ENCODE assay signal across 10 cellular contexts in the genomic region with DNA sequence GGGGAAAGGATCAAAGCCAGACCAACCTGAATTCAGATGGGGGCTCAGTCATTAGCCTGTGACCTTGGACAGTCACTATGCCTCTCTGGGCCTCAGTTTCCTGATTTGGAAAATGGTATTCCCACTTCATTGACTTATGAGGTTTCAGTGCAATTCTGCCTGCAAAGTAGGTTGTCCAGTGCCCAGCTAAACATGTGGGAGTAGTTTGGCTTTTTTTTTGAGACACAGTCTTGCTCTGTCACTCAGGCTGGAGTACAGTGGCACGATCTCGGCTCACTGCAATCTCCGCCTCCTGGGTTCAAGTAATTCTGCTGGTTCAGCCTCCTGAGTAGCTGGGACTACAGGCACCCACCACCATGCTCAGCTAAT. TPM values are rescaled to one million over a fixed set of nuclear protein-coding genes. Genes with fewer than 3 reads are reported as not detected.
A peak's percentile ranks its signal among the peaks of the same experiment; 100 is the strongest.
DNase-seq lines count a peak whose midpoint lies in the region; ATAC-seq and TF ChIP-seq lines count a peak whose summit lies in the region.
"Not testable (repeated sequence)": the region's sequence is repeated elsewhere in the genome, so short reads cannot be mapped to it uniquely, and the experiment has no call there.
"Had no signal": no experiment of that assay in that cellular context is flagged by ENCODE, and none has a peak within 500 bp of the region (broad histone marks: within the 10 kb centered on the region; RNA-seq: fewer than 3 reads in every experiment).

No MANE protein-coding gene starts in this region.

- not testable (repeated sequence) for H3K4me3 ChIP-seq in AG04450 (ENCODE audit: low read depth, low read length); SJSA1; gastroesophageal sphincter; skin epidermis; thymus (ENCODE audit: low read length)
- H3K4me3 ChIP-seq in lower lobe of right lung (peak overlapping the region; percentile 19), osteoblast (ENCODE audit: insufficient read depth, low read length) (peak overlapping the region; percentile 39)

- peak overlapping the region; percentile 51 for H3K4me2 ChIP-seq in osteoblast (ENCODE audit: insufficient read depth, low read length)

- intact Hi-C loops in lower lobe of right lung (cut with DNase I) = not testable (repeated sequence)

- H4K20me1 ChIP-seq in osteoblast (ENCODE audit: insufficient read depth, low read length) = not testable (repeated sequence)

- POLR2A ChIA-PET in AG04450 (lab: Yijun Ruan, JAX) = interaction anchor here (0.6 to 1.3 kb wide), 2 partner anchors 17 to 18 kb away, joined by 3 to 9 read pairs; partner anchors contain the start of gene ENG

- WGBS in gastroesophageal sphincter (ENCODE audit: low coverage in 1 of 2), 2 donors = 69% methylated on average over 3 of the region's 3 CpGs; no CpG with 5 or more reads in 1 of the 2 donors
- WGBS in thymus = 97% methylated on average over 3 of the region's 3 CpGs

- H3K27ac ChIP-seq in AG04450 (ENCODE audit: low read depth, low read length) (peak overlapping the region; percentile 91), SJSA1 (peak overlapping the region; percentile 91), cingulate gyrus (ENCODE audit: low read depth, low read length) (peak overlapping the region; percentile 39), gastroesophageal sphincter (peak overlapping the region in 3 of 4 donors; percentile 82 to 94 (median 86)), lower lobe of right lung (peak overlapping the region; percentile 86), osteoblast (ENCODE audit: low read depth, low read length) (peak overlapping the region; percentile 98), skin epidermis (peak overlapping the region in 20 of 21 experiments; percentile 49 to 92 (median 86)), thymus (ENCODE audit: low read depth) (peak overlapping the region; percentile 15)

- not testable (repeated sequence) for TF ChIP-seq CTCF in AG04450 (IDR thresholded peaks at IDR 0.05; ENCODE audit: low read depth, low read length); gastroesophageal sphincter (IDR thresholded peaks at IDR 0.05); lower lobe of right lung (IDR thresholded peaks at IDR 0.05); osteoblast (IDR thresholded peaks at IDR 0.05; ENCODE audit: extremely low read depth, low read depth, low read length)

- H3K4me1 ChIP-seq in SJSA1 (replicated peaks) = peaks cover 44% of the 10 kb centered on the region
- peaks cover 0 to 85% (median 58%) of the 10 kb centered on the region in 3 donors for H3K4me1 ChIP-seq in gastroesophageal sphincter
- H3K4me1 ChIP-seq in lower lobe of right lung = peaks cover 100% of the 10 kb centered on the region
- H3K4me1 ChIP-seq in osteoblast (ENCODE audit: insufficient read depth, low read length) = peaks cover 73% of the 10 kb centered on the region
- not testable (repeated sequence) for H3K4me1 ChIP-seq in thymus (ENCODE audit: control insufficient read depth, insufficient read depth, low read length)

- H3K36me3 ChIP-seq in SJSA1 (peaks cover 24% of the 10 kb centered on the region), lower lobe of right lung (peaks cover 33% of the 10 kb centered on the region), osteoblast (ENCODE audit: insufficient read depth, low read length) (peaks cover 44% of the 10 kb centered on the region)
- not testable (repeated sequence) for H3K36me3 ChIP-seq in gastroesophageal sphincter; thymus (ENCODE audit: control insufficient read depth, insufficient read depth)

- H3K79me2 ChIP-seq in osteoblast (ENCODE audit: insufficient read depth, low read length) = peaks cover 69% of the 10 kb centered on the region

- H3K9me3 ChIP-seq in AG04450 (ENCODE audit: control insufficient read depth, insufficient read depth, low read length); SJSA1 (replicated peaks); gastroesophageal sphincter; lower lobe of right lung; osteoblast (ENCODE audit: low read depth, low read length); thymus (ENCODE audit: control insufficient read depth): not testable (repeated sequence)

- not testable (repeated sequence) for DNase-seq in AG04450 (ENCODE audit: low read depth, low spot score); SJSA1 (ENCODE audit: low read depth in 1 of 2, low spot score in 2 of 2); lower lobe of right lung
- DNase-seq in osteoblast (ENCODE audit: insufficient read length, low spot score, missing footprints) = peak; percentile 49

- not testable (repeated sequence) for TF ChIP-seq POLR2A in gastroesophageal sphincter (IDR thresholded peaks at IDR 0.05)

- not testable (repeated sequence) for TF ChIP-seq EP300 in gastroesophageal sphincter (IDR thresholded peaks at IDR 0.05)

- not testable (repeated sequence) for ATAC-seq in gastroesophageal sphincter, lower lobe of right lung

- H2AFZ ChIP-seq in osteoblast (ENCODE audit: low read length) = not testable (repeated sequence)

- CTCF ChIA-PET in AG04450 (lab: Charles Lee) = interaction anchor here (0.6 to 1.4 kb wide), 3 partner anchors 33 to 52 kb away, joined by 3 to 5 read pairs (median 3); partner anchors contain the start of gene CDK9

- not testable (repeated sequence) for H3K27me3 ChIP-seq in AG04450 (ENCODE audit: control insufficient read depth, insufficient read depth, low read length); SJSA1 (replicated peaks); gastroesophageal sphincter; lower lobe of right lung (ENCODE audit: low read depth); osteoblast (ENCODE audit: insufficient read depth, low read length); thymus (ENCODE audit: control insufficient read depth, insufficient read depth)

RNA-seq across cellular contexts. Expression of gene ENG, which starts 17.9 kb away (rescaled TPM):
- 17.2 and 34.2 TPM in 2 replicates for polyA plus RNA-seq in AG04450 (2011; rRNA removed)
- 29.1 and 34.5 TPM in 2 replicates for polyA minus RNA-seq in AG04450 (2011; rRNA and poly(A)+ RNA removed)
- 6.8 and 8.7 TPM in 2 replicates for total RNA-seq in SJSA1 (2014; rRNA removed; shearing (Covaris generic))
- 10 to 100 TPM; 21.3 to 76.5 (median 48.0) TPM for total RNA-seq in gastroesophageal sphincter
- 323 TPM for total RNA-seq in lower lobe of right lung
- total RNA-seq in osteoblast = 60.8 and 87.5 TPM in 2 replicates
- 48.2 TPM for polyA plus RNA-seq in thymus

RNA-seq across cellular contexts. Expression of gene FPGS, which starts 33.9 kb away (rescaled TPM):
- 24.8 and 34.6 TPM in 2 replicates for polyA plus RNA-seq in AG04450 (2011; rRNA removed)
- 36.9 and 48.0 TPM in 2 replicates for polyA minus RNA-seq in AG04450 (2011; rRNA and poly(A)+ RNA removed)
- 49.0 and 70.0 TPM in 2 replicates for total RNA-seq in SJSA1 (2014; rRNA removed; shearing (Covaris generic))
- total RNA-seq in gastroesophageal sphincter = 10 to 100 TPM; 42.5 to 91.4 (median 63.2) TPM
- total RNA-seq in lower lobe of right lung = 55.4 TPM
- 87.5 and 98.1 TPM in 2 replicates for total RNA-seq in osteoblast
- 48.4 TPM for polyA plus RNA-seq in thymus

RNA-seq across cellular contexts. Expression of gene AK1, which starts 40.9 kb away (rescaled TPM):
- polyA plus RNA-seq in AG04450 (2011; rRNA removed) = 75.9 and 93.9 TPM in 2 replicates
- 24.9 and 43.3 TPM in 2 replicates for polyA minus RNA-seq in AG04450 (2011; rRNA and poly(A)+ RNA removed)
- total RNA-seq in SJSA1 (2014; rRNA removed; shearing (Covaris generic)) = 32.6 and 32.7 TPM in 2 replicates
- 10 to 100 TPM; 46.7 to 73.9 (median 49.7) TPM for total RNA-seq in gastroesophageal sphincter
- 185 TPM for total RNA-seq in lower lobe of right lung
- total RNA-seq in osteoblast = 100 and 106 TPM in 2 replicates
- 66.2 TPM for polyA plus RNA-seq in thymus

RNA-seq across cellular contexts. Expression of gene CDK9, which starts 50.7 kb away (rescaled TPM):
- 38.2 and 45.9 TPM in 2 replicates for polyA plus RNA-seq in AG04450 (2011; rRNA removed)
- 47.9 and 58.9 TPM in 2 replicates for polyA minus RNA-seq in AG04450 (2011; rRNA and poly(A)+ RNA removed)
- total RNA-seq in SJSA1 (2014; rRNA removed; shearing (Covaris generic)) = 16.8 and 21.4 TPM in 2 replicates
- 10 to 100 TPM; 81.8 to 92.8 (median 86.5) TPM for total RNA-seq in gastroesophageal sphincter
- 96.2 TPM for total RNA-seq in lower lobe of right lung
- total RNA-seq in osteoblast = 54.8 and 56.1 TPM in 2 replicates
- 122 TPM for polyA plus RNA-seq in thymus

RNA-seq across cellular contexts. Expression of gene SH2D3C, which starts 58.1 kb away (rescaled TPM):
- not detected in 2 replicates for polyA plus RNA-seq in AG04450 (2011; rRNA removed)
- polyA minus RNA-seq in AG04450 (2011; rRNA and poly(A)+ RNA removed) = not detected in 2 replicates
- not detected in 2 replicates for total RNA-seq in SJSA1 (2014; rRNA removed; shearing (Covaris generic))
- 10 to 100 TPM in 1 of 4 donors, 1 to 10 TPM in 3; 6.1 to 12.1 (median 8.5) TPM for total RNA-seq in gastroesophageal sphincter
- 59.4 TPM for total RNA-seq in lower lobe of right lung
- 0.29 and 0.36 TPM in 2 replicates for total RNA-seq in osteoblast
- 25.1 TPM for polyA plus RNA-seq in thymus
- total RNA-seq: HT-29, MCF 10A had no signal

Comparison
In these comparisons a context has a peak if more than half of its experiments do, and no peak if none do; other contexts are left out.
1. H3K27ac ChIP-seq: peak in every context shown above with its lines; median percentile 98 in osteoblast; 91 in AG04450; 91 in SJSA1; 86 in gastroesophageal sphincter; 86 in lower lobe of right lung; 86 in skin epidermis; 39 in cingulate gyrus; 15 in thymus.